ENCODE assay signal across 4 cellular contexts in the genomic region with DNA sequence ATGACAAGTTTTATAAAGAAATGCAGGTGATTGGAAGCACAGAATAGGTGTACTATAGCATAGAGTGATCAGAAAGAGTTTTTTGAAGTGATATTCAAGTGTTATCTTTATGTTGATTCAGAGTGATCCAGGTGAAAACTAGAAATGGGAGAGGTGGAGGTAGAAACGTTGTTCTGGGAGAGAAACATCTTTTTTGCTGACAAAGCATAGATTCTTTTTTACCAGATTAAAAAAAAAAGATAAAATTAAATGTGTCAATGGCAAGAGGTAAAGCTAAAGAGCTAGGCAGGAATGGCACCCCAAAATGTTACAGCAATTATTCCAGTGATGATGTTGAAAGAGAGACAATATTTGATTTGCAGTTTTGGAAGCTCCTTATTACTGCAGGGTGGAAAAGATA.
A peak's percentile ranks its signal among the peaks of the same experiment; 100 is the strongest.
TF ChIP-seq lines count a peak whose summit lies in the region.

No MANE protein-coding gene starts in this region.

TF ChIP-seq in HepG2, 621 proteins besides CTCF, POLR2A, EP300 and RAD21:
- TF ChIP-seq MAFK (conservative IDR thresholded peaks at IDR 0.05 in 1 of 2, IDR thresholded peaks at IDR 0.05 in 1 of 2; ENCODE audit: low read length in 2 of 2) = peak; percentile 39 to 81; a peak in 2 of 4 replicates
- TF ChIP-seq MAFF (IDR thresholded peaks at IDR 0.05; ENCODE audit: low read depth, low read length) = peak; percentile 53; the same call in 1 of the 2 replicates
- no peak for TF ChIP-seq JUNB (CRISPR knock-in tag; IDR thresholded peaks at IDR 0.05; ENCODE audit: borderline replicate concordance)

TF ChIP-seq in A549, 52 proteins besides CTCF, POLR2A, EP300 and RAD21:
- peak; percentile 81 for TF ChIP-seq MAFK (IDR thresholded peaks at IDR 0.05; ENCODE audit: partially characterized antibody)
- TF ChIP-seq ZNF302 (CRISPR knock-in tag; IDR thresholded peaks at IDR 0.05) = no peak

TF ChIP-seq in IMR-90, 13 proteins besides CTCF, POLR2A, EP300 and RAD21:
- no peak for TF ChIP-seq RFX5 (IDR thresholded peaks at IDR 0.05; ENCODE audit: low read depth, low read length)
- peak; percentile 84 for TF ChIP-seq MAFK (IDR thresholded peaks at IDR 0.05; ENCODE audit: low read depth, low read length)
- TF ChIP-seq, protein P1, sequence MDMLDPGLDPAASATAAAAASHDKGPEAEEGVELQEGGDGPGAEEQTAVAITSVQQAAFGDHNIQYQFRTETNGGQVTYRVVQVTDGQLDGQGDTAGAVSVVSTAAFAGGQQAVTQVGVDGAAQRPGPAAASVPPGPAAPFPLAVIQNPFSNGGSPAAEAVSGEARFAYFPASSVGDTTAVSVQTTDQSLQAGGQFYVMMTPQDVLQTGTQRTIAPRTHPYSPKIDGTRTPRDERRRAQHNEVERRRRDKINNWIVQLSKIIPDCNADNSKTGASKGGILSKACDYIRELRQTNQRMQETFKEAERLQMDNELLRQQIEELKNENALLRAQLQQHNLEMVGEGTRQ (IDR thresholded peaks at IDR 0.05; ENCODE audit: low read depth, low read length) = no peak

TF ChIP-seq in K562, 482 proteins besides CTCF, POLR2A, EP300 and RAD21:
- TF ChIP-seq MAFF (IDR thresholded peaks at IDR 0.05; ENCODE audit: low read length) = 0 out of 2 replicates have a peak, but pooled peaks have one; percentile 8
- 0 out of 2 replicates have a peak, but pooled peaks have one; percentile 15 for TF ChIP-seq MAFK (IDR thresholded peaks at IDR 0.05; ENCODE audit: low read length)
- TF ChIP-seq NRF1 (conservative IDR thresholded peaks at IDR 0.05 in 1 of 2, IDR thresholded peaks at IDR 0.05 in 1 of 2) = no peak
